2 cellular contexts compared by ENCODE assay signal in the genomic region with DNA sequence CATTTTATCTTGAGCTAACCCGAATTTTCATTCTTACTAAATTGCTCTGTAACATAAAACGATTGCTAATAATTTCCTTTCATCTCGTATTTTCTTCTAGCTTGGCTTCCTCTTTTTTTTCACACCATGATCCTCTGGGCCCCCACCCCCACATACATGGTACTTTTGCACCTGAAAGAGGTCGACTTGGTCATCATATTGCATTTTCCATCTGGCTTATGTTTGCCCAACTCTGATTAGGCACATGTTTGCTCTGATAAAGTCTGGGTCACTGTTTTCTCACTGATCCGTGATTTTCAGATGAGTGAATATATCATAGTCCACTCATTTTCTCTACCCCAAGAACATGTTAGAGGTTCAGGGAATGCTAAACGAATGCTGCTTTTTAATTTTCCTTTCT.
TF ChIP-seq lines count a peak whose summit lies in the region.

No MANE protein-coding gene starts in this region.

TF ChIP-seq in liver, 16 proteins besides CTCF, POLR2A, EP300 and RAD21:
- TF ChIP-seq GABPA (IDR thresholded peaks at IDR 0.05 in 1 of 2, conservative IDR thresholded peaks at IDR 0.05 in 1 of 2) (no peak), HNF4A (conservative IDR thresholded peaks at IDR 0.05) (peak; percentile 59 to 65), NR2F2 (IDR thresholded peaks at IDR 0.05) (no peak), JUND (IDR thresholded peaks at IDR 0.05) (peak in 1 of 2 donors; percentile 17), YY1 (IDR thresholded peaks at IDR 0.05) (no peak), FOXA2 (IDR thresholded peaks at IDR 0.05) (no peak), SP1 (IDR thresholded peaks at IDR 0.05) (peak; percentile 49), RXRA (IDR thresholded peaks at IDR 0.05) (peak; percentile 48 to 67), TAF1 (conservative IDR thresholded peaks at IDR 0.05) (no peak), HNF4G (IDR thresholded peaks at IDR 0.05) (no peak)
- TF ChIP-seq, protein P1, sequence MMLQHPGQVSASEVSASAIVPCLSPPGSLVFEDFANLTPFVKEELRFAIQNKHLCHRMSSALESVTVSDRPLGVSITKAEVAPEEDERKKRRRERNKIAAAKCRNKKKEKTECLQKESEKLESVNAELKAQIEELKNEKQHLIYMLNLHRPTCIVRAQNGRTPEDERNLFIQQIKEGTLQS (IDR thresholded peaks at IDR 0.05): no peak
- TF ChIP-seq, protein P2, sequence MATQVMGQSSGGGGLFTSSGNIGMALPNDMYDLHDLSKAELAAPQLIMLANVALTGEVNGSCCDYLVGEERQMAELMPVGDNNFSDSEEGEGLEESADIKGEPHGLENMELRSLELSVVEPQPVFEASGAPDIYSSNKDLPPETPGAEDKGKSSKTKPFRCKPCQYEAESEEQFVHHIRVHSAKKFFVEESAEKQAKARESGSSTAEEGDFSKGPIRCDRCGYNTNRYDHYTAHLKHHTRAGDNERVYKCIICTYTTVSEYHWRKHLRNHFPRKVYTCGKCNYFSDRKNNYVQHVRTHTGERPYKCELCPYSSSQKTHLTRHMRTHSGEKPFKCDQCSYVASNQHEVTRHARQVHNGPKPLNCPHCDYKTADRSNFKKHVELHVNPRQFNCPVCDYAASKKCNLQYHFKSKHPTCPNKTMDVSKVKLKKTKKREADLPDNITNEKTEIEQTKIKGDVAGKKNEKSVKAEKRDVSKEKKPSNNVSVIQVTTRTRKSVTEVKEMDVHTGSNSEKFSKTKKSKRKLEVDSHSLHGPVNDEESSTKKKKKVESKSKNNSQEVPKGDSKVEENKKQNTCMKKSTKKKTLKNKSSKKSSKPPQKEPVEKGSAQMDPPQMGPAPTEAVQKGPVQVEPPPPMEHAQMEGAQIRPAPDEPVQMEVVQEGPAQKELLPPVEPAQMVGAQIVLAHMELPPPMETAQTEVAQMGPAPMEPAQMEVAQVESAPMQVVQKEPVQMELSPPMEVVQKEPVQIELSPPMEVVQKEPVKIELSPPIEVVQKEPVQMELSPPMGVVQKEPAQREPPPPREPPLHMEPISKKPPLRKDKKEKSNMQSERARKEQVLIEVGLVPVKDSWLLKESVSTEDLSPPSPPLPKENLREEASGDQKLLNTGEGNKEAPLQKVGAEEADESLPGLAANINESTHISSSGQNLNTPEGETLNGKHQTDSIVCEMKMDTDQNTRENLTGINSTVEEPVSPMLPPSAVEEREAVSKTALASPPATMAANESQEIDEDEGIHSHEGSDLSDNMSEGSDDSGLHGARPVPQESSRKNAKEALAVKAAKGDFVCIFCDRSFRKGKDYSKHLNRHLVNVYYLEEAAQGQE (IDR thresholded peaks at IDR 0.05): no peak
- TF ChIP-seq, protein P3, sequence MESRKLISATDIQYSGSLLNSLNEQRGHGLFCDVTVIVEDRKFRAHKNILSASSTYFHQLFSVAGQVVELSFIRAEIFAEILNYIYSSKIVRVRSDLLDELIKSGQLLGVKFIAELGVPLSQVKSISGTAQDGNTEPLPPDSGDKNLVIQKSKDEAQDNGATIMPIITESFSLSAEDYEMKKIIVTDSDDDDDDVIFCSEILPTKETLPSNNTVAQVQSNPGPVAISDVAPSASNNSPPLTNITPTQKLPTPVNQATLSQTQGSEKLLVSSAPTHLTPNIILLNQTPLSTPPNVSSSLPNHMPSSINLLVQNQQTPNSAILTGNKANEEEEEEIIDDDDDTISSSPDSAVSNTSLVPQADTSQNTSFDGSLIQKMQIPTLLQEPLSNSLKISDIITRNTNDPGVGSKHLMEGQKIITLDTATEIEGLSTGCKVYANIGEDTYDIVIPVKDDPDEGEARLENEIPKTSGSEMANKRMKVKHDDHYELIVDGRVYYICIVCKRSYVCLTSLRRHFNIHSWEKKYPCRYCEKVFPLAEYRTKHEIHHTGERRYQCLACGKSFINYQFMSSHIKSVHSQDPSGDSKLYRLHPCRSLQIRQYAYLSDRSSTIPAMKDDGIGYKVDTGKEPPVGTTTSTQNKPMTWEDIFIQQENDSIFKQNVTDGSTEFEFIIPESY (IDR thresholded peaks at IDR 0.05): no peak
TF ChIP-seq in liver: peak in this region for 4.

TF ChIP-seq in HepG2, 621 proteins besides CTCF, POLR2A, EP300 and RAD21:
- TF ChIP-seq NCOA1 (CRISPR knock-in tag; IDR thresholded peaks at IDR 0.05) (no peak), ZNF768 (CRISPR knock-in tag; IDR thresholded peaks at IDR 0.05) (no peak), TRIM24 (CRISPR knock-in tag; IDR thresholded peaks at IDR 0.05) (no peak), IKZF1 (IDR thresholded peaks at IDR 0.05) (no peak), CREM (IDR thresholded peaks at IDR 0.05) (no peak), CREM (CRISPR knock-in tag; IDR thresholded peaks at IDR 0.05) (no peak), GLI4 (CRISPR knock-in tag; IDR thresholded peaks at IDR 0.05; ENCODE audit: borderline replicate concordance) (no peak), SIX4 (CRISPR knock-in tag; IDR thresholded peaks at IDR 0.05) (no peak), PHF5A (CRISPR knock-in tag; IDR thresholded peaks at IDR 0.05; ENCODE audit: low read depth, unreplicated experiment) (no peak)
TF ChIP-seq in HepG2: peak in this region for 0.
